ENCODE assay signal across 10 cellular contexts in the genomic region with DNA sequence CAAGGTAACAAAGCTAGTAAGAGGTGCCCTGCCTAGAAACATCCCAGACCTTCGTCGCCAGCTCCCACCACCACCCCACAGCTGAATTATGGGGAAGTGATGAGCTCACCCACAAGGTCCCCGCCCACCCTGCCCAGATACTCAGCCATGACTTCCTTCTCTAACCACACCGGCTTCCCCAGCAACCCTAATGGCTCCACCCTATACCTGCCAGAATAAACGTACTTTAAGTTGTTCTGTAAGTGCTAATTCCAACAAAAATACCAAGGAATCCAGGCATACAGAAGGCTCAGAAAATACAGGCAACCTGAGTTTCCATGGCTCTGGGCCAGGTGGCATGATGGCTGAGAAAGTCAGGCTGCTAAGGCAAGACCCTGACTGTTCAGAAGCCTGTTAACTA. TPM values are rescaled to one million over a fixed set of nuclear protein-coding genes. Genes with fewer than 3 reads are reported as not detected.
DNase-seq lines count a peak whose midpoint lies in the region; ATAC-seq, FAIRE-seq and TF ChIP-seq lines count a peak whose summit lies in the region.
"Had no signal": no experiment of that assay in that cellular context is flagged by ENCODE, and none has a peak within 500 bp of the region (broad histone marks: within the 10 kb centered on the region; RNA-seq: fewer than 3 reads in every experiment).

No MANE protein-coding gene starts in this region.

- peaks cover 9% of the 10 kb centered on the region for H3K4me1 ChIP-seq in DND-41 (ENCODE audit: insufficient read depth, low read length)
- H3K4me1 ChIP-seq in colonic mucosa, result no peaks in the 10 kb centered on the region

- H3K4me3 ChIP-seq in DND-41 (ENCODE audit: low read depth in 1 of 2, low read length in 2 of 2) (no peak overlapping the region), colonic mucosa (no peak overlapping the region)

- peak overlapping the region; percentile 38; the same call in 1 of the 2 replicates for H3K4me2 ChIP-seq in DND-41 (ENCODE audit: insufficient read depth, low read length)

- DNase-seq in DND-41, result peak; percentile 62
- DNase-seq in MV-4-11 (lab: John Stamatoyannopoulos, UW), result peak; percentile 45
- peak; percentile 62 for DNase-seq in activated CD8-positive, alpha-beta T cell treated with anti-CD3 and anti-CD28 coated beads, Interleukin-2, amount 10 ng/mL, durations not matched to agents 7 days and 5 days
- DNase-seq in naive B cell, result peak; percentile 42
- DNase-seq in pons (ENCODE audit: low spot score), result no peak
- DNase-seq in colonic mucosa, result no peak
- no peak for DNase-seq in GM19239 (ENCODE audit: insufficient read length, low spot score)

- H3K27me3 ChIP-seq in DND-41 (ENCODE audit: insufficient read depth, low read length, poor library complexity), result no peaks in the 10 kb centered on the region
- H3K27me3 ChIP-seq in colonic mucosa, result no peaks in the 10 kb centered on the region

- H3K27ac ChIP-seq in DND-41 (ENCODE audit: low read length), result no peak overlapping the region
- H3K27ac ChIP-seq in colonic mucosa, result no peak overlapping the region

- no peak for TF ChIP-seq CTCF in DND-41 (IDR thresholded peaks at IDR 0.05; ENCODE audit: borderline replicate concordance, extremely low read depth, low read length, poor library complexity, severe bottlenecking)
- no peak for TF ChIP-seq CTCF in colonic mucosa (IDR thresholded peaks at IDR 0.05)

- H3K36me3 Mint-ChIP-seq in activated CD8-positive, alpha-beta T cell treated with anti-CD3 and anti-CD28 coated beads, Interleukin-2, amount 10 ng/mL, durations not matched to agents 7 days and 5 days (ENCODE audit: low read depth), result peaks cover 5% of the 10 kb centered on the region
- no peaks in the 10 kb centered on the region for H3K36me3 Mint-ChIP-seq in naive B cell

- H4K20me1 ChIP-seq in DND-41 (ENCODE audit: insufficient read depth, low read length), result no peaks in the 10 kb centered on the region

- ATAC-seq in DND-41 (ENCODE audit: insufficient read depth, low read depth), result peak; percentile 97
- peak; percentile 81 for ATAC-seq in activated CD8-positive, alpha-beta T cell treated with anti-CD3 and anti-CD28 coated beads, Interleukin-2, amount 10 ng/mL, durations not matched to agents 7 days and 5 days
- peak; percentile 99 to 100 for ATAC-seq in naive B cell (ENCODE audit: low read depth in 2 of 2)
- ATAC-seq in GM19035 (IDR thresholded peaks at IDR 0.05; ENCODE audit: unreplicated experiment), result no peak

- no peak for FAIRE-seq in GM19239 (lab: Jason Lieb, UNC)
- FAIRE-seq: GM18507, keratinocyte had no signal

- POLR2A ChIA-PET in activated CD8-positive, alpha-beta T cell treated with anti-CD3 and anti-CD28 coated beads, Interleukin-2, amount 10 ng/mL, durations not matched to agents 7 days and 5 days (lab: Charles Lee), result no interaction called here

- no peaks in the 10 kb centered on the region for H3K36me3 ChIP-seq in DND-41 (ENCODE audit: insufficient read depth, low read length)
- no peaks in the 10 kb centered on the region for H3K36me3 ChIP-seq in colonic mucosa

- H3K27me3 Mint-ChIP-seq in activated CD8-positive, alpha-beta T cell treated with anti-CD3 and anti-CD28 coated beads, Interleukin-2, amount 10 ng/mL, durations not matched to agents 7 days and 5 days (ENCODE audit: low read depth), result peaks cover 26% of the 10 kb centered on the region
- peaks cover 0 to 12% (median 11%) of the 10 kb centered on the region in 3 donors for H3K27me3 Mint-ChIP-seq in naive B cell

- H3K79me2 ChIP-seq in DND-41 (ENCODE audit: insufficient read depth, low read length), result no peaks in the 10 kb centered on the region

- peak overlapping the region; percentile 45 for H3K27ac Mint-ChIP-seq in activated CD8-positive, alpha-beta T cell treated with anti-CD3 and anti-CD28 coated beads, Interleukin-2, amount 10 ng/mL, durations not matched to agents 7 days and 5 days
- peak overlapping the region in 3 of 6 donors; percentile 28 to 80 (median 44) for H3K27ac Mint-ChIP-seq in naive B cell

- peak overlapping the region; percentile 59 for H3K4me3 Mint-ChIP-seq in activated CD8-positive, alpha-beta T cell treated with anti-CD3 and anti-CD28 coated beads, Interleukin-2, amount 10 ng/mL, durations not matched to agents 7 days and 5 days
- H3K4me3 Mint-ChIP-seq in naive B cell, result peak overlapping the region in 7 of 8 donors; percentile 32 to 79 (median 56)

- CTCF ChIA-PET in activated CD8-positive, alpha-beta T cell treated with anti-CD3 and anti-CD28 coated beads, Interleukin-2, amount 10 ng/mL, durations not matched to agents 7 days and 5 days (lab: Charles Lee), result interaction anchor here (0.8 to 1.4 kb wide), 2 partner anchors 9 to 11 kb away, joined by 5 read pairs; no protein-coding TSS in a partner anchor

- H3K9ac ChIP-seq in DND-41 (ENCODE audit: low read depth, low read length) (no peak overlapping the region), colonic mucosa (ENCODE audit: low read depth in 2 of 2, low read length in 2 of 2) (no peak overlapping the region)

- intact Hi-C loops in colonic mucosa (cut with DNase I), result no loop called here

- no peaks in the 10 kb centered on the region for H3K9me3 ChIP-seq in DND-41 (ENCODE audit: insufficient read depth, low read length, severe bottlenecking)
- H3K9me3 ChIP-seq in colonic mucosa, result no peaks in the 10 kb centered on the region

- H3K9me3 Mint-ChIP-seq in activated CD8-positive, alpha-beta T cell treated with anti-CD3 and anti-CD28 coated beads, Interleukin-2, amount 10 ng/mL, durations not matched to agents 7 days and 5 days (ENCODE audit: insufficient read depth), result peaks cover 4% of the 10 kb centered on the region
- H3K9me3 Mint-ChIP-seq in naive B cell, result peaks cover 0 to 2% (median 0%) of the 10 kb centered on the region in 7 donors

- H2AFZ ChIP-seq in DND-41 (ENCODE audit: low read depth, low read length), result no peak overlapping the region

- peaks cover 53% of the 10 kb centered on the region for H3K4me1 Mint-ChIP-seq in activated CD8-positive, alpha-beta T cell treated with anti-CD3 and anti-CD28 coated beads, Interleukin-2, amount 10 ng/mL, durations not matched to agents 7 days and 5 days (ENCODE audit: low read depth)
- H3K4me1 Mint-ChIP-seq in naive B cell, result peaks cover 25 to 32% (median 29%) of the 10 kb centered on the region in 3 donors

RNA-seq across cellular contexts. Expression of a gene that starts 39.1 kb away (rescaled TPM):
- total RNA-seq in activated CD8-positive, alpha-beta T cell treated with anti-CD3 and anti-CD28 coated beads, Interleukin-2, amount 10 ng/mL, durations not matched to agents 7 days and 5 days, result under 1 TPM in 1 of 2 experiments, not detected in 1; 0.23 TPM
- polyA plus RNA-seq in naive B cell (ENCODE audit: low read depth in 6 of 6), result 1 to 10 TPM in 1 of 6 donors, under 1 TPM in 5; 0.33 to 1.0 (median 0.47) TPM
- under 1 TPM in 1 of 2 donors, not detected in 1; 0.29 TPM for total RNA-seq in colonic mucosa
- polyA plus RNA-seq: keratinocyte had no signal

Comparison
In these comparisons a context has a peak if more than half of its experiments do, and no peak if none do; other contexts are left out.
1. DNase-seq: peak in DND-41 (single experiment), MV-4-11 (single experiment), activated CD8-positive, alpha-beta T cell treated with anti-CD3 and anti-CD28 coated beads, Interleukin-2, amount 10 ng/mL, durations not matched to agents 7 days and 5 days (single experiment) and naive B cell (single experiment); none in pons (single experiment), colonic mucosa (single experiment) and GM19239 (single experiment).